ENCODE assay signal across 1 cellular context in genomic region chr16:54080524-54081008, GRCh38.
TF ChIP-seq lines count a peak whose summit lies in the region.

No MANE protein-coding gene starts in this region.

TF ChIP-seq in HepG2, 621 proteins besides CTCF, POLR2A, EP300 and RAD21 (continued from another document and continues in another):
- no peak for TF ChIP-seq ZBTB40 (IDR thresholded peaks at IDR 0.05)
- no peak for TF ChIP-seq ZBTB40 (CRISPR knock-in tag; IDR thresholded peaks at IDR 0.05)
- TF ChIP-seq ATF5 (CRISPR knock-in tag; IDR thresholded peaks at IDR 0.05; ENCODE audit: low read depth), result no peak
- peak; percentile 91 for TF ChIP-seq GATAD2A (CRISPR knock-in tag; IDR thresholded peaks at IDR 0.05)
- TF ChIP-seq ZNF256 (CRISPR knock-in tag; conservative IDR thresholded peaks at IDR 0.05), result no peak
- TF ChIP-seq AHDC1 (CRISPR knock-in tag; IDR thresholded peaks at IDR 0.05; ENCODE audit: borderline replicate concordance), result peak; percentile 92
- TF ChIP-seq TARDBP (CRISPR knock-in tag; IDR thresholded peaks at IDR 0.05), result peak; percentile 61; the same call in 1 of the 2 replicates
- peak; percentile 75 for TF ChIP-seq TFDP2 (CRISPR knock-in tag; IDR thresholded peaks at IDR 0.05)
- TF ChIP-seq PHF20 (CRISPR knock-in tag; IDR thresholded peaks at IDR 0.05), result no peak
- peak; percentile 86; the same call in 1 of the 2 replicates for TF ChIP-seq ZNF292 (CRISPR knock-in tag; IDR thresholded peaks at IDR 0.05; ENCODE audit: borderline replicate concordance, low read depth)
- TF ChIP-seq BRD4 (CRISPR knock-in tag; IDR thresholded peaks at IDR 0.05), result no peak
- TF ChIP-seq ZBTB20 (CRISPR knock-in tag; IDR thresholded peaks at IDR 0.05; ENCODE audit: borderline replicate concordance, low read depth), result peak; percentile 76; the same call in 1 of the 2 replicates
- TF ChIP-seq FIP1L1 (IDR thresholded peaks at IDR 0.05; ENCODE audit: borderline replicate concordance, insufficient read depth, low read depth, low read length), result no peak
- no peak for TF ChIP-seq E2F5 (CRISPR knock-in tag; conservative IDR thresholded peaks at IDR 0.05)
- TF ChIP-seq ZFP37 (CRISPR knock-in tag; IDR thresholded peaks at IDR 0.05; ENCODE audit: borderline replicate concordance), result no peak
- TF ChIP-seq, protein P1, sequence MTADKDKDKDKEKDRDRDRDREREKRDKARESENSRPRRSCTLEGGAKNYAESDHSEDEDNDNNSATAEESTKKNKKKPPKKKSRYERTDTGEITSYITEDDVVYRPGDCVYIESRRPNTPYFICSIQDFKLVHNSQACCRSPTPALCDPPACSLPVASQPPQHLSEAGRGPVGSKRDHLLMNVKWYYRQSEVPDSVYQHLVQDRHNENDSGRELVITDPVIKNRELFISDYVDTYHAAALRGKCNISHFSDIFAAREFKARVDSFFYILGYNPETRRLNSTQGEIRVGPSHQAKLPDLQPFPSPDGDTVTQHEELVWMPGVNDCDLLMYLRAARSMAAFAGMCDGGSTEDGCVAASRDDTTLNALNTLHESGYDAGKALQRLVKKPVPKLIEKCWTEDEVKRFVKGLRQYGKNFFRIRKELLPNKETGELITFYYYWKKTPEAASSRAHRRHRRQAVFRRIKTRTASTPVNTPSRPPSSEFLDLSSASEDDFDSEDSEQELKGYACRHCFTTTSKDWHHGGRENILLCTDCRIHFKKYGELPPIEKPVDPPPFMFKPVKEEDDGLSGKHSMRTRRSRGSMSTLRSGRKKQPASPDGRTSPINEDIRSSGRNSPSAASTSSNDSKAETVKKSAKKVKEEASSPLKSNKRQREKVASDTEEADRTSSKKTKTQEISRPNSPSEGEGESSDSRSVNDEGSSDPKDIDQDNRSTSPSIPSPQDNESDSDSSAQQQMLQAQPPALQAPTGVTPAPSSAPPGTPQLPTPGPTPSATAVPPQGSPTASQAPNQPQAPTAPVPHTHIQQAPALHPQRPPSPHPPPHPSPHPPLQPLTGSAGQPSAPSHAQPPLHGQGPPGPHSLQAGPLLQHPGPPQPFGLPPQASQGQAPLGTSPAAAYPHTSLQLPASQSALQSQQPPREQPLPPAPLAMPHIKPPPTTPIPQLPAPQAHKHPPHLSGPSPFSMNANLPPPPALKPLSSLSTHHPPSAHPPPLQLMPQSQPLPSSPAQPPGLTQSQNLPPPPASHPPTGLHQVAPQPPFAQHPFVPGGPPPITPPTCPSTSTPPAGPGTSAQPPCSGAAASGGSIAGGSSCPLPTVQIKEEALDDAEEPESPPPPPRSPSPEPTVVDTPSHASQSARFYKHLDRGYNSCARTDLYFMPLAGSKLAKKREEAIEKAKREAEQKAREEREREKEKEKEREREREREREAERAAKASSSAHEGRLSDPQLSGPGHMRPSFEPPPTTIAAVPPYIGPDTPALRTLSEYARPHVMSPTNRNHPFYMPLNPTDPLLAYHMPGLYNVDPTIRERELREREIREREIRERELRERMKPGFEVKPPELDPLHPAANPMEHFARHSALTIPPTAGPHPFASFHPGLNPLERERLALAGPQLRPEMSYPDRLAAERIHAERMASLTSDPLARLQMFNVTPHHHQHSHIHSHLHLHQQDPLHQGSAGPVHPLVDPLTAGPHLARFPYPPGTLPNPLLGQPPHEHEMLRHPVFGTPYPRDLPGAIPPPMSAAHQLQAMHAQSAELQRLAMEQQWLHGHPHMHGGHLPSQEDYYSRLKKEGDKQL (CRISPR knock-in tag; IDR thresholded peaks at IDR 0.05; ENCODE audit: low read depth), result no peak
- TF ChIP-seq, protein P2, sequence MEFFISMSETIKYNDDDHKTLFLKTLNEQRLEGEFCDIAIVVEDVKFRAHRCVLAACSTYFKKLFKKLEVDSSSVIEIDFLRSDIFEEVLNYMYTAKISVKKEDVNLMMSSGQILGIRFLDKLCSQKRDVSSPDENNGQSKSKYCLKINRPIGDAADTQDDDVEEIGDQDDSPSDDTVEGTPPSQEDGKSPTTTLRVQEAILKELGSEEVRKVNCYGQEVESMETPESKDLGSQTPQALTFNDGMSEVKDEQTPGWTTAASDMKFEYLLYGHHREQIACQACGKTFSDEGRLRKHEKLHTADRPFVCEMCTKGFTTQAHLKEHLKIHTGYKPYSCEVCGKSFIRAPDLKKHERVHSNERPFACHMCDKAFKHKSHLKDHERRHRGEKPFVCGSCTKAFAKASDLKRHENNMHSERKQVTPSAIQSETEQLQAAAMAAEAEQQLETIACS (CRISPR knock-in tag; IDR thresholded peaks at IDR 0.05), result no peak
- no peak for TF ChIP-seq HOXD1 (CRISPR knock-in tag; IDR thresholded peaks at IDR 0.05)
- TF ChIP-seq ZFAT (CRISPR knock-in tag; conservative IDR thresholded peaks at IDR 0.05), result no peak
- no peak for TF ChIP-seq SP1 (IDR thresholded peaks at IDR 0.05)
- no peak for TF ChIP-seq SP1 (CRISPR knock-in tag; IDR thresholded peaks at IDR 0.05)
